In the genomic region with DNA sequence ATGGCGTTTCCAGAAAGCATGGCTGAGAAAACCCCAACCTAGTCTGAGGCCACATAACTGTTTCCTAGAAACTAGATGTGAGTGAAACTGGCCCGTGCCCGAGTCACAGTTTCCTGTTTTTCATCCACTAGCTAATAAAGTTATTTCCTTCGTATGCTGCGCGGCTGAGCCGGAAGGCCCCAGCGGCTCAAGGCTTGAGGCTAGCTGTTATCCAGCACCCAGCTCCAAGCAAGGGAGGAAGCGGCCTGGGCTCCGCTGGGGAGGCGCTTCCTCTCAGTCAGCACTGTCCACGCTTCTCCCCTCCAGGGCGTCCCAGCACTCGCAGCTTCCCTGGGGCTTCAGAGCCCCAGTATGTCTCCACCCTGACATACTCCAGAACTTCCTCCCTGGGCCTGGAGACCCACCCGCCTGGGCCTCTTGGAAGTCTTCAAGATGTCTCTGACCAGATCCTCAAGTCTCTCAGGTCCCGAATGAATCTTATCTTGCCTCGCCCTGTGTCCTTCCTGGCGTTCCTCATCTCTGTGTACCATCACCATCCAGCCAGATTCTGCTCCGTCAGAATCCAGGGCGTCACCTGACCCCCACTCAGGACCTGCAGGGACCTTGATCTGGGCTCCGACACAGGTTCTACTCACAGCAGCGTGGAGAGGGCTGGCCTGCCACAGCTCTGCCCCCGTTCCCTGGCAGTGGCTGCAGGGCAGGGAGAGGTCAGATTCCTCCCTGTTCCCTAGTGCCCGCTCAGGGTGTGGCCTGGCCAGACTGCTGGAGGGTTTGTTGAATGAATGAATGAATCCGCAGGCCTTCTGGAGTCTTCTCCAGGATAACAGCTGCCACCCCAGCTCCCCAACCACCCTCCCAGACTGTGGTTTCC, we compare ENCODE assay signal across 8 cellular contexts.
DNase-seq lines count a peak whose midpoint lies in the region; ATAC-seq lines count a peak whose summit lies in the region.

No MANE protein-coding gene starts in this region.

- DNase-seq in Kasumi-1 (lab: John Stamatoyannopoulos, UW) (peak; percentile 94 to 95), hepatic stellate cell (ENCODE audit: low spot score) (peak; percentile 59), HCEC 1CT (no peak), HT-29 (ENCODE audit: low spot score) (no peak)
- peak; percentile 69 to 73 for DNase-seq in activated T-cell treated with anti-CD3 and anti-CD28 coated beads, Interleukin-2, amount 50 U/mL, for 48 hours
- peak; percentile 60 for DNase-seq in stimulated activated CD4-positive, alpha-beta T cell treated with anti-CD3 and anti-CD28 coated beads, Interleukin-4, amount 100 ng/mL, for 24 hours

- ATAC-seq in HG03432 (IDR thresholded peaks at IDR 0.05; ENCODE audit: unreplicated experiment) (no peak), GM19023 (IDR thresholded peaks at IDR 0.05; ENCODE audit: unreplicated experiment) (no peak)

Comparison
In these comparisons a context has a peak if more than half of its experiments do, and no peak if none do; other contexts are left out.
1. DNase-seq: peak in Kasumi-1 (2 of 2), activated T-cell treated with anti-CD3 and anti-CD28 coated beads, Interleukin-2, amount 50 U/mL, for 48 hours (2 of 2), hepatic stellate cell (single experiment) and stimulated activated CD4-positive, alpha-beta T cell treated with anti-CD3 and anti-CD28 coated beads, Interleukin-4, amount 100 ng/mL, for 24 hours (single experiment); none in HCEC 1CT (single experiment) and HT-29 (single experiment).